ENCODE assay signal across 28 cellular contexts in the genomic region with DNA sequence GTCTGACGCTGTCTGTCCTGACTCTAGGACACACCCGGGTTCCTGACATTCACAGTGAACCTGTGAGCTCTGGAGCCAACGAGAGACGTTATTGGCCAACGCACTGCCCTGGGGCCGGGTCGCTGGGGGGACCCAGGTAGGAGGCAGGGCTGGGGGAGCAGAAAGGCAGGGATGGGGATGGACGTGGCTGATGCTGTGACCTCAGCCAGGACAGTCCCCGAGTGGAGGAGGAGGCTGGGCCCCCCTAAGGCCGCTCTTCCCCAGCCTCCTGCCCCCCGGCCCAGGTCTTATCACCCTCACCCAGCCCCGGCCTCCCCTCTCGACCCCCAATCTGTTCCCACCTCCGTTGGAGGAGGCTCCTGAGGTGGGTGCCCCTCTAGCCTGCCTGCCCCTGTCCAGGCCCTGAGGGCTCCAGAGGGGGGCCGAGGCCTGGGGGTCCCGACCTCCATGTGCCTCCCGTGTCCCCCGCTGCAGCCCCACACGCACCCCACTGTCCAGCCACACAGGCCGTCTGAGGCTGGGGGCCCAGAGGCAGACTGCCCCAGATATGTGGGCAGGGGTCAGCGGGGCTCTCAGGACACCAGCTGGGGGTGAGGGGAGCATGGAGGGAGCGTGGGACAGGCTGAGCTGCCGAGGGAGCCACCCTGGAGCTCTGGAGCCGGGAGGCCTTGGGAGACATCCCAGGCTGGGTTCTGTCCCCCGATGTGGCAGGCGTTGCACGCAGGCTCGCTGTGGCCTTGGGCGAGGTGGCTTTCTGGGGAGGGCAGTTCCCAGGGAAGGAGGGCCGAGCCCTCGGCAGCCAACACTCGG. TPM values are rescaled to one million over a fixed set of nuclear protein-coding genes. Genes with fewer than 3 reads are reported as not detected.
DNase-seq lines count a peak whose midpoint lies in the region; ATAC-seq, FAIRE-seq and TF ChIP-seq lines count a peak whose summit lies in the region.
"Had no signal": no experiment of that assay in that cellular context is flagged by ENCODE, and none has a peak within 500 bp of the region (broad histone marks: within the 10 kb centered on the region; RNA-seq: fewer than 3 reads in every experiment).

No MANE protein-coding gene starts in this region.

- FAIRE-seq in GM12892 (lab: Jason Lieb, UNC), result no peak
- FAIRE-seq: colon, GM12878 had no signal

- no peaks in the 10 kb centered on the region for H3K9me3 ChIP-seq in osteoblast (ENCODE audit: low read depth, low read length)
- no peaks in the 10 kb centered on the region for H3K9me3 ChIP-seq in Karpas-422 (ENCODE audit: low read length)
- H3K9me3 ChIP-seq: SJCRH30 had no signal

- H3K27ac ChIP-seq in osteoblast (ENCODE audit: low read depth, low read length) (no peak overlapping the region), Karpas-422 (ENCODE audit: low read length) (no peak overlapping the region)
- H3K27ac ChIP-seq: heart right ventricle, SJCRH30, tibial nerve had no signal

- H3K79me2 ChIP-seq in osteoblast (ENCODE audit: insufficient read depth, low read length) (no peaks in the 10 kb centered on the region), Karpas-422 (ENCODE audit: low read length) (no peaks in the 10 kb centered on the region)

- no peak overlapping the region for H3K4me3 ChIP-seq in osteoblast (ENCODE audit: insufficient read depth, low read length)
- no peak overlapping the region for H3K4me3 ChIP-seq in Karpas-422 (ENCODE audit: low read length)
- H3K4me3 ChIP-seq: GM12878, heart right ventricle, lung, SJCRH30, tibial nerve had no signal

- H3K4me1 ChIP-seq in osteoblast (ENCODE audit: insufficient read depth, low read length) (no peaks in the 10 kb centered on the region), Karpas-422 (ENCODE audit: low read length) (no peaks in the 10 kb centered on the region)
- H3K4me1 ChIP-seq: heart right ventricle, SJCRH30, tibial nerve had no signal

- no peak for TF ChIP-seq CTCF in osteoblast (IDR thresholded peaks at IDR 0.05; ENCODE audit: extremely low read depth, low read depth, low read length)

- no peak overlapping the region for H3K9ac ChIP-seq in Karpas-422 (ENCODE audit: low read length)

- no peak for TF ChIP-seq POLR2A in GM12892 (IDR thresholded peaks at IDR 0.05; ENCODE audit: low read depth, low read length)

- no peaks in the 10 kb centered on the region for H3K9me2 ChIP-seq in Karpas-422 (replicated peaks; ENCODE audit: insufficient read depth, low read length)

- H2AFZ ChIP-seq in osteoblast (ENCODE audit: low read length), result no peak overlapping the region
- H2AFZ ChIP-seq in Karpas-422 (ENCODE audit: low read length), result no peak overlapping the region

- DNase-seq in AG20443 (ENCODE audit: low spot score), result peak; percentile 10
- peak; percentile 14 for DNase-seq in GM12892 (ENCODE audit: insufficient read length)
- peak; percentile 44 for DNase-seq in osteoblast (ENCODE audit: insufficient read length, low spot score, missing footprints)
- no peak for DNase-seq in dermis blood vessel endothelial cell
- no peak for DNase-seq in Karpas-422
- DNase-seq in COLO668 (lab: John Stamatoyannopoulos, UW; ENCODE audit: unreplicated experiment), result no peak
- DNase-seq in NCI-H1436 treated with DMSO at 0.1 percent for 48 hours (lab: John Stamatoyannopoulos, UW), result no peak
- DNase-seq: activated CD8-positive, alpha-beta T cell treated with anti-CD3 and anti-CD28 coated beads for 36 hours; activated naive CD8-positive, alpha-beta T cell treated with anti-CD3 and anti-CD28 coated beads, Interleukin-2, amount 10 ng/mL, durations not matched to agents 7 days and 5 days; CD4-positive, alpha-beta memory T cell; DMS79; GOT3; heart right ventricle; KG1; MV-4-11; NCI-H1694 treated with DMSO at 0.1 percent for 48 hours; NCI-H226; occipital lobe; PC-3; stimulated activated naive CD4-positive, alpha-beta T cell treated with Interleukin-2 at 50 U/mL for 16 hours had no signal

- peak; percentile 20 for ATAC-seq in esophagus mucosa
- ATAC-seq: activated CD8-positive, alpha-beta T cell treated with anti-CD3 and anti-CD28 coated beads for 36 hours; GM12878; PC-3; sciatic nerve had no signal

- no peak overlapping the region for H3K4me2 ChIP-seq in osteoblast (ENCODE audit: insufficient read depth, low read length)
- no peak overlapping the region for H3K4me2 ChIP-seq in Karpas-422 (ENCODE audit: low read depth, low read length, poor library complexity, severe bottlenecking)

- no peaks in the 10 kb centered on the region for H3K36me3 ChIP-seq in osteoblast (ENCODE audit: insufficient read depth, low read length)
- no peaks in the 10 kb centered on the region for H3K36me3 ChIP-seq in Karpas-422 (ENCODE audit: insufficient read depth, low read length)
- H3K36me3 ChIP-seq: heart right ventricle, SJCRH30, tibial nerve had no signal

- H3K27me3 ChIP-seq in osteoblast (ENCODE audit: insufficient read depth, low read length) (peaks cover 9% of the 10 kb centered on the region), Karpas-422 (ENCODE audit: low read length) (no peaks in the 10 kb centered on the region)

- H4K20me1 ChIP-seq in osteoblast (ENCODE audit: insufficient read depth, low read length) (no peaks in the 10 kb centered on the region), Karpas-422 (ENCODE audit: insufficient read depth, low read depth, low read length) (no peaks in the 10 kb centered on the region)

RNA-seq across cellular contexts. Expression of gene MUC5AC, which starts 29.2 kb away (rescaled TPM):
- not detected for polyA plus RNA-seq in GM12892 (2012; ENCODE audit: missing spikeins)
- total RNA-seq in esophagus mucosa (not detected), osteoblast (not detected in 2 replicates), dermis blood vessel endothelial cell (not detected in 2 replicates)
- total RNA-seq in Karpas-422 (2014; rRNA removed; shearing (Covaris generic); ENCODE audit: low replicate concordance), result not detected in 2 replicates
- total RNA-seq: activated CD8-positive, alpha-beta T cell treated with anti-CD3 and anti-CD28 coated beads for 36 hours; activated naive CD8-positive, alpha-beta T cell treated with anti-CD3 and anti-CD28 coated beads, Interleukin-2, amount 10 ng/mL, durations not matched to agents 7 days and 5 days; CD4-positive, alpha-beta memory T cell; GM12878; heart right ventricle; myocyte; occipital lobe; SJCRH30; tibial nerve had no signal
- polyA plus RNA-seq: CD4-positive, alpha-beta memory T cell; heart right ventricle had no signal

RNA-seq across cellular contexts. Expression of gene MUC2, which starts 53.9 kb away (rescaled TPM):
- polyA plus RNA-seq in GM12892 (2012; ENCODE audit: missing spikeins), result 0.04 TPM
- total RNA-seq in esophagus mucosa (0.08 TPM), osteoblast (not detected in 2 replicates), dermis blood vessel endothelial cell (not detected in 2 replicates)
- total RNA-seq in Karpas-422 (2014; rRNA removed; shearing (Covaris generic); ENCODE audit: low replicate concordance), result not detected in 2 replicates
- total RNA-seq: activated CD8-positive, alpha-beta T cell treated with anti-CD3 and anti-CD28 coated beads for 36 hours; activated naive CD8-positive, alpha-beta T cell treated with anti-CD3 and anti-CD28 coated beads, Interleukin-2, amount 10 ng/mL, durations not matched to agents 7 days and 5 days; CD4-positive, alpha-beta memory T cell; myocyte; occipital lobe; sciatic nerve; tibial nerve had no signal
- polyA plus RNA-seq: CD4-positive, alpha-beta memory T cell; GM12878; heart right ventricle had no signal

Comparison
In these comparisons a context has a peak if more than half of its experiments do, and no peak if none do; other contexts are left out.
1. DNase-seq: peak in AG20443 (single experiment), GM12892 (single experiment) and osteoblast (single experiment); none in dermis blood vessel endothelial cell (single experiment), Karpas-422 (single experiment), COLO668 (single experiment) and NCI-H1436 treated with DMSO at 0.1 percent for 48 hours (single experiment).